9 cellular contexts compared by ENCODE assay signal in the genomic region with DNA sequence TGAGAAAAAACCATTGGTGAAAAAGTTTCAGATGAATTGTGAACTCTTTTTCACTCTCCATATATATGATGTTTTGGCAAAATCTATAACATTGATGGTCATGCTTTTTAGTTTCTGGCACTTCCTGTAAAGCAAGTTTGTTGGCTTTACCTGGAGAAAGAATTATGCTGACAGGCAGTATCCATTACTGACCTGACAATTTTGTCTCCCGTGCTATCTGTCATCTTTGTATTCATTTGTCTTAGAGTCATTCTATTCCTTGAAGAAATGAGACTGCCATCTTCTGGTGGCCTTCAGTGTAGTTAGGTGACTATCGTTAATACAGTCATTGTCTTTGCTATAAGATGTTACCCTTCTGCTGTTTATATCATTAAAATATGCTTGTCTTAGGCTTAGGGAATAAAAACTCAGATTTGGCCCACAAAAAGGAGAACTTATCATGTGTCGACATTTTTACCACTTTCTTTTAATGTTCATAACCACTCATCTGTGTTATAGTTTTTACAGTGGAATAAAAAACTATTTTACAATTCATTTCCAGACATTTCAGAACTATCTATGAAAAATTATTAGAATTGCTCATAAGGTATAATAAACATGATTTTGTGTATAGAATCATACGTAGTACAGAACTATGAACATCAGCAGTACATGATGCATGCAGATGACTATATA.
DNase-seq lines count a peak whose midpoint lies in the region; ATAC-seq and TF ChIP-seq lines count a peak whose summit lies in the region.
"Had no signal": no experiment of that assay in that cellular context is flagged by ENCODE, and none has a peak within 500 bp of the region (broad histone marks: within the 10 kb centered on the region; RNA-seq: fewer than 3 reads in every experiment).

No MANE protein-coding gene starts in this region.

- in situ Hi-C loops in astrocyte of the cerebellum (cut with HindIII; ENCODE audit: low sequenced_read_pairs): no loop called here

- peak; percentile 85 for ATAC-seq in HG02623 (IDR thresholded peaks at IDR 0.05; ENCODE audit: unreplicated experiment)
- ATAC-seq in HG03045 (IDR thresholded peaks at IDR 0.05; ENCODE audit: unreplicated experiment): no peak

- TF ChIP-seq CTCF in GM12872 (IDR thresholded peaks at IDR 0.05; ENCODE audit: insufficient read depth, low read depth, low read length) (peak; percentile 53), astrocyte of the cerebellum (IDR thresholded peaks at IDR 0.05; ENCODE audit: low read depth, low read length, missing control alignments) (peak; percentile 42)

- H3K4me3 ChIP-seq in astrocyte of the cerebellum (ENCODE audit: low read depth, low read length): no peak overlapping the region
- H3K4me3 ChIP-seq: thoracic aorta had no signal

- DNase-seq in A172 (ENCODE audit: low spot score) (peak; percentile 36), NCI-H187 (lab: John Stamatoyannopoulos, UW) (peak; percentile 11 to 33), astrocyte of the cerebellum (ENCODE audit: low read depth) (no peak), kidney tubule cell (ENCODE audit: low spot score) (peak; percentile 62), HuH-7.5 (ENCODE audit: low spot score) (no peak)

Comparison
In these comparisons a context has a peak if more than half of its experiments do, and no peak if none do; other contexts are left out.
1. DNase-seq: peak in A172 (single experiment), NCI-H187 (2 of 2) and kidney tubule cell (single experiment); none in astrocyte of the cerebellum (single experiment) and HuH-7.5 (single experiment).